Comparison of ENCODE assay signal across 1 cellular context in the genomic region with DNA sequence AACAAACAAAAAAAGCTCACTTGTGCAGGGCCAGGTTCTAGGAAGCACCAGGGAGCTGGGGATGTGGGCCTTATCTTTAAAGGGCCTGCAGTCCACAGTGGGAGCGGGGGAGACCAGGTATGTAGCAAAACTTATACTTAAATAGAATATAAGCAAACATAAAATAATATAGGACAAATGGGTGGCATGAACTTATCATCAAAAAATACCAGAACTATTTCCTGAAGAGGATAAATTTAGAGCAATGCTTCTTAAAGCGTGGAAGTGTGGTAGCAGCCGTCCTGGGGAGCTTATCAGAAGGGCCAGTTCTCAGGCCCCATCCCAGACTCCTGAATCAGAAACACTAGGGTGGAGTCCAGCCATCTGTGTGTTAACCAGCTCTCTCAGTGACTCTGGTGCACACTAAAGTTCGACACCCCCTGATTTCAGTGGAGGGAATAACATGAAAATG.
A peak's percentile ranks its signal among the peaks of the same experiment; 100 is the strongest.
TF ChIP-seq lines count a peak whose summit lies in the region.

No MANE protein-coding gene starts in this region.

TF ChIP-seq in K562, 482 proteins besides CTCF, POLR2A, EP300 and RAD21 (continued from another document):
- no peak for TF ChIP-seq ATF2 (CRISPR knock-in tag; IDR thresholded peaks at IDR 0.05)
- TF ChIP-seq ZSCAN29 (IDR thresholded peaks at IDR 0.05), result no peak
- no peak for TF ChIP-seq CUX1 (CRISPR knock-in tag; IDR thresholded peaks at IDR 0.05)
- 0 out of 2 replicates have a peak, but pooled peaks have one; percentile 70 for TF ChIP-seq SMARCE1 (IDR thresholded peaks at IDR 0.05)
- TF ChIP-seq TFAM (CRISPR knock-in tag; conservative IDR thresholded peaks at IDR 0.05), result no peak
- TF ChIP-seq KAT7 (CRISPR knock-in tag; IDR thresholded peaks at IDR 0.05; ENCODE audit: borderline replicate concordance), result no peak
- TF ChIP-seq CGGBP1 (CRISPR knock-in tag; IDR thresholded peaks at IDR 0.05), result no peak
- peak; percentile 53 to 62; a peak in 2 of 4 replicates for TF ChIP-seq KDM1A (IDR thresholded peaks at IDR 0.05)
- no peak for TF ChIP-seq RREB1 (CRISPR knock-in tag; IDR thresholded peaks at IDR 0.05)
- TF ChIP-seq, protein P1, sequence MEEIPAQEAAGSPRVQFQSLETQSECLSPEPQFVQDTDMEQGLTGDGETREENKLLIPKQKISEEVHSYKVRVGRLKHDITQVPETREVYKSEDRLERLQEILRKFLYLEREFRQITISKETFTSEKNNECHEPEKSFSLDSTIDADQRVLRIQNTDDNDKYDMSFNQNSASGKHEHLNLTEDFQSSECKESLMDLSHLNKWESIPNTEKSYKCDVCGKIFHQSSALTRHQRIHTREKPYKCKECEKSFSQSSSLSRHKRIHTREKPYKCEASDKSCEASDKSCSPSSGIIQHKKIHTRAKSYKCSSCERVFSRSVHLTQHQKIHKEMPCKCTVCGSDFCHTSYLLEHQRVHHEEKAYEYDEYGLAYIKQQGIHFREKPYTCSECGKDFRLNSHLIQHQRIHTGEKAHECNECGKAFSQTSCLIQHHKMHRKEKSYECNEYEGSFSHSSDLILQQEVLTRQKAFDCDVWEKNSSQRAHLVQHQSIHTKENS (CRISPR knock-in tag; IDR thresholded peaks at IDR 0.05), result no peak
TF ChIP-seq in K562: peak in this region for 28.
